ENCODE assay signal across 10 cellular contexts in the genomic region with DNA sequence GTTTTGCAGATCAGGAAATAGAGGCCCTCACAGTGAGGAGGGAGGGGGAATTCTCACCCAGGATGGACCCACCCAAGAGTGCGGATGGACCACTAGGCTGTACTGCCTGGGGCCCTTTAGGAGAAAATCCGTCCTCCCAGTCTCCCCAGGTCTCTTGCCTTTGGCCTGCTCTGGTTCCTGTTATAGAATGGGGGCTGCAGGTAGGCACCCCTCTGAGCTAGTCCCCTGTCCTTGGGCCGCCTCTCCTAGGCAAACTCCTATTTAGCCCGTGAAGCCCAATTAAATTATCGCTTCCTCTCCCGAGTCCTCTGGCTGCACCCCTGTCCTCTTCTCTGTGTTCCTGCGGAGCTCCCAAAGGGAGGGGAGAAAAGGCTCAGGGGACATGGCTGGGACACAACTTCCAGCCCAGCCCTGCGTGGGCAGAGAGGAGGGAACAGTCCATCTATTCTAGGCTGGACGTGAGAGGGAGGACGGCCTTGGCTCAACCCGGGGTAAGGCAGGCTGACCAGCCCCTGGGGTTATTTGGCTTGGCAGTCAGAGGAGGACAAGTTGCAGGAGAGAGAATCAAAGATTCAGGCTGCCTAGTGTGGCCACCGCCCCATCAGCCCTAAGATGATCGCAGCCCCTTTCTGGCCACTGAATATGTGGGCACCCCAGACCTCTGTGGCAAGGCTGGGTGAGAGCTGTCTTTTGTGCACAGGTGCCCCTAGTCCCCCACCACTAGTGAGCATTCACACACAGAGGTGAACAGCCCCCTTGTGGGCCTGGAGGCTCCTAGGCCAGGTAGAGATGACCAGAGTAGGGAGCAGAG.
A peak's percentile ranks its signal among the peaks of the same experiment; 100 is the strongest.
DNase-seq lines count a peak whose midpoint lies in the region; ATAC-seq, FAIRE-seq and TF ChIP-seq lines count a peak whose summit lies in the region.
"Had no signal": no experiment of that assay in that cellular context is flagged by ENCODE, and none has a peak within 500 bp of the region (broad histone marks: within the 10 kb centered on the region; RNA-seq: fewer than 3 reads in every experiment).

No MANE protein-coding gene starts in this region.

- TF ChIP-seq CTCF in activated B cell treated with CpG ODN at 0.5 μM for 24 hours (IDR thresholded peaks at IDR 0.05): no peak
- TF ChIP-seq CTCF in fibroblast of the aortic adventitia (IDR thresholded peaks at IDR 0.05; ENCODE audit: insufficient read depth, low read length): no peak
- TF ChIP-seq CTCF in pancreas (IDR thresholded peaks at IDR 0.05): no peak

- FAIRE-seq in pancreas (lab: Jason Lieb, UNC): no peak
- FAIRE-seq: GM12878, urothelium cell line had no signal

- no peaks in the 10 kb centered on the region for H3K9me3 ChIP-seq in CD4-positive, CD25-positive, alpha-beta regulatory T cell (ENCODE audit: control insufficient read depth in 2 of 2, low read length in 2 of 2)
- H3K9me3 ChIP-seq in pancreas: no peaks in the 10 kb centered on the region

- H3K36me3 ChIP-seq in CD4-positive, CD25-positive, alpha-beta regulatory T cell (ENCODE audit: control insufficient read depth, insufficient read depth, low read length): no peaks in the 10 kb centered on the region
- no peaks in the 10 kb centered on the region for H3K36me3 ChIP-seq in pancreas

- WGBS in pancreas, 2 donors: 65% methylated on average over 13 of the region's 13 CpGs

- no peaks in the 10 kb centered on the region for H3K9me3 Mint-ChIP-seq in CD4-positive, CD25-positive, alpha-beta regulatory T cell
- no peaks in the 10 kb centered on the region for H3K9me3 Mint-ChIP-seq in activated B cell treated with CpG ODN at 0.5 μM for 24 hours

- H3K4me3 Mint-ChIP-seq in CD4-positive, CD25-positive, alpha-beta regulatory T cell: peak overlapping the region; percentile 81 to 93 (median 87)
- peak overlapping the region; percentile 71 for H3K4me3 Mint-ChIP-seq in activated B cell treated with CpG ODN at 0.5 μM for 24 hours

- H3K27me3 Mint-ChIP-seq in CD4-positive, CD25-positive, alpha-beta regulatory T cell: peaks cover 12% of the 10 kb centered on the region
- peaks cover 11% of the 10 kb centered on the region for H3K27me3 Mint-ChIP-seq in activated B cell treated with CpG ODN at 0.5 μM for 24 hours

- no peak for ATAC-seq in CD4-positive, CD25-positive, alpha-beta regulatory T cell (ENCODE audit: low read depth in 2 of 2)
- ATAC-seq in activated B cell treated with CpG ODN at 0.5 μM for 24 hours (ENCODE audit: low read depth) (no peak), pancreas (no peak), GM18511 (IDR thresholded peaks at IDR 0.05; ENCODE audit: unreplicated experiment) (no peak)
- ATAC-seq: GM12878 had no signal

- intact Hi-C loops in activated B cell treated with CpG ODN at 0.5 μM for 24 hours (cut with micrococcal nuclease) (no loop called here), pancreas (cut with DNase I) (loop anchor here in 1 of 3 donors (10.0 kb wide), 1 partner anchor 312 kb away; the partner anchor contains the start of gene IER5L)

- H3K27ac Mint-ChIP-seq in CD4-positive, CD25-positive, alpha-beta regulatory T cell: peak overlapping the region; percentile 95 to 100 (median 98)
- H3K27ac Mint-ChIP-seq in activated B cell treated with CpG ODN at 0.5 μM for 24 hours: peak overlapping the region; percentile 53

- no peak overlapping the region for H3K4me3 ChIP-seq in CD4-positive, CD25-positive, alpha-beta regulatory T cell (ENCODE audit: low read depth, low read length)
- H3K4me3 ChIP-seq in fibroblast of the aortic adventitia (ENCODE audit: low read depth, low read length) (no peak overlapping the region), pancreas (no peak overlapping the region)
- H3K4me3 ChIP-seq: GM12878 had no signal

- peak overlapping the region; percentile 92 for H3K27ac ChIP-seq in CD4-positive, CD25-positive, alpha-beta regulatory T cell (ENCODE audit: insufficient read depth, low read length, poor library complexity, severe bottlenecking)
- H3K27ac ChIP-seq in pancreas: peak overlapping the region; percentile 92 to 99 (median 96)

- POLR2A ChIA-PET in activated B cell treated with CpG ODN at 0.5 μM for 24 hours (lab: Charles Lee): no interaction called here

- H3K27me3 ChIP-seq in CD4-positive, CD25-positive, alpha-beta regulatory T cell (ENCODE audit: control insufficient read depth, insufficient read depth, low read length): peaks cover under 1% of the 10 kb centered on the region
- no peaks in the 10 kb centered on the region for H3K27me3 ChIP-seq in pancreas

- peaks cover 73% of the 10 kb centered on the region for H3K4me1 ChIP-seq in CD4-positive, CD25-positive, alpha-beta regulatory T cell (ENCODE audit: control insufficient read depth, insufficient read depth, low read length, poor library complexity, severe bottlenecking)
- peaks cover 35 to 51% (median 48%) of the 10 kb centered on the region in 3 donors for H3K4me1 ChIP-seq in pancreas

- peaks cover 0 to 63% (median 36%) of the 10 kb centered on the region in 4 donors for H3K4me1 Mint-ChIP-seq in CD4-positive, CD25-positive, alpha-beta regulatory T cell
- peaks cover 42% of the 10 kb centered on the region for H3K4me1 Mint-ChIP-seq in activated B cell treated with CpG ODN at 0.5 μM for 24 hours

- H3K36me3 Mint-ChIP-seq in CD4-positive, CD25-positive, alpha-beta regulatory T cell: no peaks in the 10 kb centered on the region
- H3K36me3 Mint-ChIP-seq in activated B cell treated with CpG ODN at 0.5 μM for 24 hours (ENCODE audit: low read depth): no peaks in the 10 kb centered on the region

- CTCF ChIA-PET in activated B cell treated with CpG ODN at 0.5 μM for 24 hours (lab: Charles Lee): no interaction called here

- DNase-seq in CD4-positive, CD25-positive, alpha-beta regulatory T cell: no peak
- DNase-seq in activated B cell treated with CpG ODN at 0.5 μM for 24 hours: no peak
- DNase-seq in fibroblast of the aortic adventitia (ENCODE audit: low read depth): peak; percentile 90
- peak in 5 of 6 donors; percentile 55 to 65 (median 62) for DNase-seq in pancreas
- no peak for DNase-seq in NCI-H510A treated with DMSO at 0.1 percent for 48 hours (lab: John Stamatoyannopoulos, UW)
- no peak for DNase-seq in SIG-M5 (lab: John Stamatoyannopoulos, UW)
- no peak for DNase-seq in NCI-H345 (lab: John Stamatoyannopoulos, UW)

Comparison
In these comparisons a context has a peak if more than half of its experiments do, and no peak if none do; other contexts are left out.
1. DNase-seq: peak in fibroblast of the aortic adventitia (single experiment) and pancreas (5 of 6); none in CD4-positive, CD25-positive, alpha-beta regulatory T cell (0 of 3), activated B cell treated with CpG ODN at 0.5 μM for 24 hours (single experiment), NCI-H510A treated with DMSO at 0.1 percent for 48 hours (single experiment), SIG-M5 (single experiment) and NCI-H345 (single experiment).